1 cellular context compared by ENCODE assay signal in the genomic region with DNA sequence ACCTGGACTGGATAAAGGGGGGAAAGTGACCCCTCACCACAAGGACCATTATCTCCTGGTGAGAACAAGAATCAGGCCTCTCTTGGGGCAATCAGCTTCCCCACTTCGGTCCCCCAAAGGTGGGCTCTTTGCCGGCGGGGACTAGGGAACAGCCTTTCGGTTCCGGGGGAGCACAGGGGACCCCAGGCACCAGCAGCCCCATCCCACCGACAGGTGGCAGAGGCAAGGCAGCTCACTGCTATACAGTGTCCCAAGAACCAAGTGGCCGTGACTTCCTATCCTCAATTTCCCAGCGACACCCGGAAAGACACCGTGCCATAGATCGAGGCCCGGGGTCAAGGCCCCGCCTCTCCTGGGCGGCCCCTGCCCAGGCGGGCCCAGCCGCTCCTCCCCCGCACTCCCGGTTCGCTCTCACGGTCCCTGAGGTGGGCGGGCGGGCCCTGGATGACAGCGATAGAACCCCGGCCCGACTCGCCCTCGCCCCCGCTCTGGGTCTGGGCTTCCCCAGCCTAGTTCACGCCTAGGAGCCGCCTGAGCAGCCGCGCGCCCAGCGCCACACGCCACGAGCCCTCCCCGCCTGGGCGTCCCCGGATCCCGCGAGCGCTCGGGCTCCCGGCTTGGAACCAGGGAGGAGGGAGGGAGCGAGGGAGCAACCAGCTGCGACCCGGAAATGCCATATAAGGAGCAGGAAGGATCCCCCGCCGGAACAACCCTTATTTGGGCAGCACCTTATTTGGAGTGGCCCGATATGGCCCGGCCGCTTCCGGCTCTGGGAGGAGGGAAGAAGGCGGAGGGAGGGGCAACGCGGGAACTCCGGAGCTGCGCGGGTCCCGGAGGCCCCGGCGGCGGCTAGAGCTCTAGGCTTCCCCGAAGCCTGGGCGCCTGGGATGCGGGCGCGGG.
TF ChIP-seq lines count a peak whose summit lies in the region.

No MANE protein-coding gene starts in this region.

TF ChIP-seq in HEK293, 187 proteins besides CTCF, POLR2A, EP300 and RAD21 (continued from another document and continues in another):
- TF ChIP-seq, protein P1, sequence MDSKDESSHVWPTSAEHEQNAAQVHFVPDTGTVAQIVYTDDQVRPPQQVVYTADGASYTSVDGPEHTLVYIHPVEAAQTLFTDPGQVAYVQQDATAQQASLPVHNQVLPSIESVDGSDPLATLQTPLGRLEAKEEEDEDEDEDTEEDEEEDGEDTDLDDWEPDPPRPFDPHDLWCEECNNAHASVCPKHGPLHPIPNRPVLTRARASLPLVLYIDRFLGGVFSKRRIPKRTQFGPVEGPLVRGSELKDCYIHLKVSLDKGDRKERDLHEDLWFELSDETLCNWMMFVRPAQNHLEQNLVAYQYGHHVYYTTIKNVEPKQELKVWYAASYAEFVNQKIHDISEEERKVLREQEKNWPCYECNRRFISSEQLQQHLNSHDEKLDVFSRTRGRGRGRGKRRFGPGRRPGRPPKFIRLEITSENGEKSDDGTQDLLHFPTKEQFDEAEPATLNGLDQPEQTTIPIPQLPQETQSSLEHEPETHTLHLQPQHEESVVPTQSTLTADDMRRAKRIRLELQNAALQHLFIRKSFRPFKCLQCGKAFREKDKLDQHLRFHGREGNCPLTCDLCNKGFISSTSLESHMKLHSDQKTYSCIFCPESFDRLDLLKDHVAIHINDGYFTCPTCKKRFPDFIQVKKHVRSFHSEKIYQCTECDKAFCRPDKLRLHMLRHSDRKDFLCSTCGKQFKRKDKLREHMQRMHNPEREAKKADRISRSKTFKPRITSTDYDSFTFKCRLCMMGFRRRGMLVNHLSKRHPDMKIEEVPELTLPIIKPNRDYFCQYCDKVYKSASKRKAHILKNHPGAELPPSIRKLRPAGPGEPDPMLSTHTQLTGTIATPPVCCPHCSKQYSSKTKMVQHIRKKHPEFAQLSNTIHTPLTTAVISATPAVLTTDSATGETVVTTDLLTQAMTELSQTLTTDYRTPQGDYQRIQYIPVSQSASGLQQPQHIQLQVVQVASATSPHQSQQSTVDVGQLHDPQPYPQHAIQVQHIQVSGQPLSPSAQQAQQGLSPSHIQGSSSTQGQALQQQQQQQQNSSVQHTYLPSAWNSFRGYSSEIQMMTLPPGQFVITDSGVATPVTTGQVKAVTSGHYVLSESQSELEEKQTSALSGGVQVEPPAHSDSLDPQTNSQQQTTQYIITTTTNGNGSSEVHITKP (tag by site-specific recombination; IDR thresholded peaks at IDR 0.05): peak; percentile 69
- no peak for TF ChIP-seq ZNF530 (tag by site-specific recombination; IDR thresholded peaks at IDR 0.05; ENCODE audit: low read depth)
- no peak for TF ChIP-seq ZNF214 (tag by site-specific recombination; IDR thresholded peaks at IDR 0.05; ENCODE audit: borderline replicate concordance)
- no peak for TF ChIP-seq ZNF239 (tag by site-specific recombination; IDR thresholded peaks at IDR 0.05)
- no peak for TF ChIP-seq ZNF707 (tag by site-specific recombination; IDR thresholded peaks at IDR 0.05)
- TF ChIP-seq ZNF23 (tag by site-specific recombination; IDR thresholded peaks at IDR 0.05; ENCODE audit: borderline replicate concordance): no peak
- no peak for TF ChIP-seq ZNF211 (tag by site-specific recombination; IDR thresholded peaks at IDR 0.05; ENCODE audit: low read depth)
- TF ChIP-seq ZNF747 (tag by site-specific recombination; IDR thresholded peaks at IDR 0.05): no peak
- no peak for TF ChIP-seq ZNF776 (tag by site-specific recombination; IDR thresholded peaks at IDR 0.05; ENCODE audit: borderline replicate concordance)
- no peak for TF ChIP-seq ZNF174 (tag by site-specific recombination; IDR thresholded peaks at IDR 0.05)
- TF ChIP-seq, protein P2, sequence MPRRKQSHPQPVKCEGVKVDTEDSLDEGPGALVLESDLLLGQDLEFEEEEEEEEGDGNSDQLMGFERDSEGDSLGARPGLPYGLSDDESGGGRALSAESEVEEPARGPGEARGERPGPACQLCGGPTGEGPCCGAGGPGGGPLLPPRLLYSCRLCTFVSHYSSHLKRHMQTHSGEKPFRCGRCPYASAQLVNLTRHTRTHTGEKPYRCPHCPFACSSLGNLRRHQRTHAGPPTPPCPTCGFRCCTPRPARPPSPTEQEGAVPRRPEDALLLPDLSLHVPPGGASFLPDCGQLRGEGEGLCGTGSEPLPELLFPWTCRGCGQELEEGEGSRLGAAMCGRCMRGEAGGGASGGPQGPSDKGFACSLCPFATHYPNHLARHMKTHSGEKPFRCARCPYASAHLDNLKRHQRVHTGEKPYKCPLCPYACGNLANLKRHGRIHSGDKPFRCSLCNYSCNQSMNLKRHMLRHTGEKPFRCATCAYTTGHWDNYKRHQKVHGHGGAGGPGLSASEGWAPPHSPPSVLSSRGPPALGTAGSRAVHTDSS (tag by site-specific recombination; IDR thresholded peaks at IDR 0.05): no peak
- TF ChIP-seq, protein P3, sequence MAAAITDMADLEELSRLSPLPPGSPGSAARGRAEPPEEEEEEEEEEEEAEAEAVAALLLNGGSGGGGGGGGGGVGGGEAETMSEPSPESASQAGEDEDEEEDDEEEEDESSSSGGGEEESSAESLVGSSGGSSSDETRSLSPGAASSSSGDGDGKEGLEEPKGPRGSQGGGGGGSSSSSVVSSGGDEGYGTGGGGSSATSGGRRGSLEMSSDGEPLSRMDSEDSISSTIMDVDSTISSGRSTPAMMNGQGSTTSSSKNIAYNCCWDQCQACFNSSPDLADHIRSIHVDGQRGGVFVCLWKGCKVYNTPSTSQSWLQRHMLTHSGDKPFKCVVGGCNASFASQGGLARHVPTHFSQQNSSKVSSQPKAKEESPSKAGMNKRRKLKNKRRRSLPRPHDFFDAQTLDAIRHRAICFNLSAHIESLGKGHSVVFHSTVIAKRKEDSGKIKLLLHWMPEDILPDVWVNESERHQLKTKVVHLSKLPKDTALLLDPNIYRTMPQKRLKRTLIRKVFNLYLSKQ (tag by site-specific recombination; IDR thresholded peaks at IDR 0.05; ENCODE audit: borderline replicate concordance): no peak
- TF ChIP-seq ZNF140 (tag by site-specific recombination; IDR thresholded peaks at IDR 0.05): no peak
- TF ChIP-seq, protein P4, sequence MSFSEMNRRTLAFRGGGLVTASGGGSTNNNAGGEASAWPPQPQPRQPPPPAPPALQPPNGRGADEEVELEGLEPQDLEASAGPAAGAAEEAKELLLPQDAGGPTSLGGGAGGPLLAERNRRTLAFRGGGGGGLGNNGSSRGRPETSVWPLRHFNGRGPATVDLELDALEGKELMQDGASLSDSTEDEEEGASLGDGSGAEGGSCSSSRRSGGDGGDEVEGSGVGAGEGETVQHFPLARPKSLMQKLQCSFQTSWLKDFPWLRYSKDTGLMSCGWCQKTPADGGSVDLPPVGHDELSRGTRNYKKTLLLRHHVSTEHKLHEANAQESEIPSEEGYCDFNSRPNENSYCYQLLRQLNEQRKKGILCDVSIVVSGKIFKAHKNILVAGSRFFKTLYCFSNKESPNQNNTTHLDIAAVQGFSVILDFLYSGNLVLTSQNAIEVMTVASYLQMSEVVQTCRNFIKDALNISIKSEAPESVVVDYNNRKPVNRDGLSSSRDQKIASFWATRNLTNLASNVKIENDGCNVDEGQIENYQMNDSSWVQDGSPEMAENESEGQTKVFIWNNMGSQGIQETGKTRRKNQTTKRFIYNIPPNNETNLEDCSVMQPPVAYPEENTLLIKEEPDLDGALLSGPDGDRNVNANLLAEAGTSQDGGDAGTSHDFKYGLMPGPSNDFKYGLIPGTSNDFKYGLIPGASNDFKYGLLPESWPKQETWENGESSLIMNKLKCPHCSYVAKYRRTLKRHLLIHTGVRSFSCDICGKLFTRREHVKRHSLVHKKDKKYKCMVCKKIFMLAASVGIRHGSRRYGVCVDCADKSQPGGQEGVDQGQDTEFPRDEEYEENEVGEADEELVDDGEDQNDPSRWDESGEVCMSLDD (tag by site-specific recombination; IDR thresholded peaks at IDR 0.05): peak; percentile 99
- TF ChIP-seq SCRT2 (tag by site-specific recombination; IDR thresholded peaks at IDR 0.05): peak; percentile 41; the same call in 1 of the 2 replicates
- no peak for TF ChIP-seq MZF1 (tag by site-specific recombination; IDR thresholded peaks at IDR 0.05; ENCODE audit: borderline replicate concordance)
- no peak for TF ChIP-seq ZNF549 (tag by site-specific recombination; IDR thresholded peaks at IDR 0.05)
- peak; percentile 86 for TF ChIP-seq KLF1 (tag by site-specific recombination; IDR thresholded peaks at IDR 0.05)
- TF ChIP-seq, protein P5, sequence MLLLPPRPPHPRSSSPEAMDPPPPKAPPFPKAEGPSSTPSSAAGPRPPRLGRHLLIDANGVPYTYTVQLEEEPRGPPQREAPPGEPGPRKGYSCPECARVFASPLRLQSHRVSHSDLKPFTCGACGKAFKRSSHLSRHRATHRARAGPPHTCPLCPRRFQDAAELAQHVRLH (tag by site-specific recombination; IDR thresholded peaks at IDR 0.05): 0 out of 2 replicates have a peak, but pooled peaks have one; percentile 12
- TF ChIP-seq ZNF654 (tag by site-specific recombination; IDR thresholded peaks at IDR 0.05; ENCODE audit: low read depth): no peak; the same call in none of the 2 replicates
- peak; percentile 91 for TF ChIP-seq ZFP69B (tag by site-specific recombination; IDR thresholded peaks at IDR 0.05)
- TF ChIP-seq, protein P6, sequence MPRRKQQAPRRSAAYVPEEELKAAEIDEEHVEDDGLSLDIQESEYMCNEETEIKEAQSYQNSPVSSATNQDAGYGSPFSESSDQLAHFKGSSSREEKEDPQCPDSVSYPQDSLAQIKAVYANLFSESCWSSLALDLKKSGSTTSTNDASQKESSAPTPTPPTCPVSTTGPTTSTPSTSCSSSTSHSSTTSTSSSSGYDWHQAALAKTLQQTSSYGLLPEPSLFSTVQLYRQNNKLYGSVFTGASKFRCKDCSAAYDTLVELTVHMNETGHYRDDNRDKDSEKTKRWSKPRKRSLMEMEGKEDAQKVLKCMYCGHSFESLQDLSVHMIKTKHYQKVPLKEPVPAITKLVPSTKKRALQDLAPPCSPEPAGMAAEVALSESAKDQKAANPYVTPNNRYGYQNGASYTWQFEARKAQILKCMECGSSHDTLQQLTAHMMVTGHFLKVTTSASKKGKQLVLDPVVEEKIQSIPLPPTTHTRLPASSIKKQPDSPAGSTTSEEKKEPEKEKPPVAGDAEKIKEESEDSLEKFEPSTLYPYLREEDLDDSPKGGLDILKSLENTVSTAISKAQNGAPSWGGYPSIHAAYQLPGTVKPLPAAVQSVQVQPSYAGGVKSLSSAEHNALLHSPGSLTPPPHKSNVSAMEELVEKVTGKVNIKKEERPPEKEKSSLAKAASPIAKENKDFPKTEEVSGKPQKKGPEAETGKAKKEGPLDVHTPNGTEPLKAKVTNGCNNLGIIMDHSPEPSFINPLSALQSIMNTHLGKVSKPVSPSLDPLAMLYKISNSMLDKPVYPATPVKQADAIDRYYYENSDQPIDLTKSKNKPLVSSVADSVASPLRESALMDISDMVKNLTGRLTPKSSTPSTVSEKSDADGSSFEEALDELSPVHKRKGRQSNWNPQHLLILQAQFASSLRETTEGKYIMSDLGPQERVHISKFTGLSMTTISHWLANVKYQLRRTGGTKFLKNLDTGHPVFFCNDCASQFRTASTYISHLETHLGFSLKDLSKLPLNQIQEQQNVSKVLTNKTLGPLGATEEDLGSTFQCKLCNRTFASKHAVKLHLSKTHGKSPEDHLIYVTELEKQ (tag by site-specific recombination; IDR thresholded peaks at IDR 0.05; ENCODE audit: borderline replicate concordance): no peak; the same call in 1 of the 2 replicates
- TF ChIP-seq MYNN (tag by site-specific recombination; IDR thresholded peaks at IDR 0.05; ENCODE audit: borderline replicate concordance): no peak
- TF ChIP-seq, protein P7, sequence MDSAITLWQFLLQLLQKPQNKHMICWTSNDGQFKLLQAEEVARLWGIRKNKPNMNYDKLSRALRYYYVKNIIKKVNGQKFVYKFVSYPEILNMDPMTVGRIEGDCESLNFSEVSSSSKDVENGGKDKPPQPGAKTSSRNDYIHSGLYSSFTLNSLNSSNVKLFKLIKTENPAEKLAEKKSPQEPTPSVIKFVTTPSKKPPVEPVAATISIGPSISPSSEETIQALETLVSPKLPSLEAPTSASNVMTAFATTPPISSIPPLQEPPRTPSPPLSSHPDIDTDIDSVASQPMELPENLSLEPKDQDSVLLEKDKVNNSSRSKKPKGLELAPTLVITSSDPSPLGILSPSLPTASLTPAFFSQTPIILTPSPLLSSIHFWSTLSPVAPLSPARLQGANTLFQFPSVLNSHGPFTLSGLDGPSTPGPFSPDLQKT (IDR thresholded peaks at IDR 0.05; ENCODE audit: borderline replicate concordance, low read depth, low read length): peak; percentile 100
- TF ChIP-seq, protein P8, sequence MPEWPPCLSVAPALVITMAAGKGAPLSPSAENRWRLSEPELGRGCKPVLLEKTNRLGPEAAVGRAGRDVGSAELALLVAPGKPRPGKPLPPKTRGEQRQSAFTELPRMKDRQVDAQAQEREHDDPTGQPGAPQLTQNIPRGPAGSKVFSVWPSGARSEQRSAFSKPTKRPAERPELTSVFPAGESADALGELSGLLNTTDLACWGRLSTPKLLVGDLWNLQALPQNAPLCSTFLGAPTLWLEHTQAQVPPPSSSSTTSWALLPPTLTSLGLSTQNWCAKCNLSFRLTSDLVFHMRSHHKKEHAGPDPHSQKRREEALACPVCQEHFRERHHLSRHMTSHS (tag by site-specific recombination; IDR thresholded peaks at IDR 0.05): no peak
- no peak for TF ChIP-seq ZNF10 (tag by site-specific recombination; IDR thresholded peaks at IDR 0.05)
- peak; percentile 83; the same call in 1 of the 2 replicates for TF ChIP-seq KLF7 (tag by site-specific recombination; IDR thresholded peaks at IDR 0.05; ENCODE audit: borderline replicate concordance)
- TF ChIP-seq ZNF610 (tag by site-specific recombination; IDR thresholded peaks at IDR 0.05; ENCODE audit: borderline replicate concordance): peak; percentile 85
- no peak for TF ChIP-seq ZNF155 (tag by site-specific recombination; IDR thresholded peaks at IDR 0.05)
